Comparison of ENCODE assay signal across 11 cellular contexts in genomic region chr20:23047001-23047737, GRCh38. TPM values are rescaled to one million over a fixed set of nuclear protein-coding genes. Genes with fewer than 3 reads are reported as not detected.
DNase-seq lines count a peak whose midpoint lies in the region; TF ChIP-seq lines count a peak whose summit lies in the region.
"Had no signal": no experiment of that assay in that cellular context is flagged by ENCODE, and none has a peak within 500 bp of the region (broad histone marks: within the 10 kb centered on the region; RNA-seq: fewer than 3 reads in every experiment).

No MANE protein-coding gene starts in this region.

- TF ChIP-seq EP300 in stomach (IDR thresholded peaks at IDR 0.05) = no peak

- no peak overlapping the region for H3K4me3 Mint-ChIP-seq in activated CD4-positive, alpha-beta T cell treated with anti-CD3 and anti-CD28 coated beads, Interleukin-2, amount 10 ng/mL, durations not matched to agents 24 days and 14 days
- H3K4me3 Mint-ChIP-seq: stimulated activated naive CD8-positive, alpha-beta T cell treated with anti-CD3 and anti-CD28 coated beads, Interleukin-15, Interleukin-2, amounts not matched to agents 100 ng/mL and 50 ng/mL, for 24 hours had no signal

- H3K27me3 ChIP-seq in stomach = peaks cover 0 to 62% (median 6%) of the 10 kb centered on the region in 3 donors

- peaks cover 45 to 89% (median 64%) of the 10 kb centered on the region in 4 donors for H3K4me1 ChIP-seq in stomach

- H3K4me3 ChIP-seq in stomach = peak overlapping the region; percentile 53 to 66 (median 64)

- H3K4me1 Mint-ChIP-seq in activated CD4-positive, alpha-beta T cell treated with anti-CD3 and anti-CD28 coated beads, Interleukin-2, amount 10 ng/mL, durations not matched to agents 24 days and 14 days = peaks cover 4% of the 10 kb centered on the region

- H3K27ac ChIP-seq in stomach = peak overlapping the region; percentile 9 to 93 (median 85)

- intact Hi-C loops in stomach (cut with DNase I; ENCODE audit: low total_unique reads) = loop anchor here (5.0 kb wide), 1 partner anchor 295 kb away; no protein-coding TSS in a partner anchor
- intact Hi-C loops in activated CD4-positive, alpha-beta T cell treated with anti-CD3 and anti-CD28 coated beads, Interleukin-2, amount 10 ng/mL, durations not matched to agents 24 days and 14 days (cut with micrococcal nuclease) = no loop called here

- H3K36me3 ChIP-seq in stomach = no peaks in the 10 kb centered on the region

- no peaks in the 10 kb centered on the region for H3K9me3 ChIP-seq in stomach

- WGBS in stomach, 5 donors = 60 to 73% (median 64%) methylated on average over 13 of the region's 13 CpGs

- no peaks in the 10 kb centered on the region for H3K9me3 Mint-ChIP-seq in activated CD4-positive, alpha-beta T cell treated with anti-CD3 and anti-CD28 coated beads, Interleukin-2, amount 10 ng/mL, durations not matched to agents 24 days and 14 days
- H3K9me3 Mint-ChIP-seq: stimulated activated naive CD8-positive, alpha-beta T cell treated with anti-CD3 and anti-CD28 coated beads, Interleukin-15, Interleukin-2, amounts not matched to agents 100 ng/mL and 50 ng/mL, for 24 hours had no signal

- TF ChIP-seq CTCF in stomach (IDR thresholded peaks at IDR 0.05) = no peak

- no peak for TF ChIP-seq POLR2A in stomach (IDR thresholded peaks at IDR 0.05)

- H3K27ac Mint-ChIP-seq in activated CD4-positive, alpha-beta T cell treated with anti-CD3 and anti-CD28 coated beads, Interleukin-2, amount 10 ng/mL, durations not matched to agents 24 days and 14 days = no peak overlapping the region
- H3K27ac Mint-ChIP-seq: stimulated activated naive CD8-positive, alpha-beta T cell treated with anti-CD3 and anti-CD28 coated beads, Interleukin-15, Interleukin-2, amounts not matched to agents 100 ng/mL and 50 ng/mL, for 24 hours had no signal

- H3K27me3 Mint-ChIP-seq in activated CD4-positive, alpha-beta T cell treated with anti-CD3 and anti-CD28 coated beads, Interleukin-2, amount 10 ng/mL, durations not matched to agents 24 days and 14 days = peaks cover 58% of the 10 kb centered on the region

- H3K36me3 Mint-ChIP-seq in activated CD4-positive, alpha-beta T cell treated with anti-CD3 and anti-CD28 coated beads, Interleukin-2, amount 10 ng/mL, durations not matched to agents 24 days and 14 days (ENCODE audit: low read depth) = no peaks in the 10 kb centered on the region

- DNase-seq in NCI-H748 (lab: John Stamatoyannopoulos, UW; ENCODE audit: unreplicated experiment) (peak; percentile 82), dermis blood vessel endothelial cell (peak; percentile 27), lung microvascular endothelial cell (ENCODE audit: low read depth in 2 of 2) (peak; percentile 19 to 32), stomach (no peak), DMS53 (lab: John Stamatoyannopoulos, UW) (no peak), NCI-H2227 treated with DMSO at 0.1 percent for 48 hours (lab: John Stamatoyannopoulos, UW) (no peak)
- DNase-seq in activated CD4-positive, alpha-beta T cell treated with anti-CD3 and anti-CD28 coated beads, Interleukin-2, amount 10 ng/mL, durations not matched to agents 24 days and 14 days = no peak
- no peak for DNase-seq in stimulated activated CD4-positive, alpha-beta T cell treated with anti-CD3 and anti-CD28 coated beads, Interleukin-4, amount 100 ng/mL, for 4 hours
- DNase-seq: COR-L47, NCI-H187 had no signal

RNA-seq across cellular contexts. Expression of gene THBD, which starts 2.3 kb away (rescaled TPM):
- total RNA-seq in dermis blood vessel endothelial cell (33.4 and 34.0 TPM in 2 replicates), lung microvascular endothelial cell (3.2 and 9.2 TPM in 2 replicates), stomach (10 to 100 TPM in 4 of 5 donors, 1 to 10 TPM in 1; 2.7 to 83.5 (median 37.5) TPM)
- polyA plus RNA-seq in stomach = 10 to 100 TPM; 14.6 to 19.7 (median 18.2) TPM
- not detected in 2 replicates for total RNA-seq in activated CD4-positive, alpha-beta T cell treated with anti-CD3 and anti-CD28 coated beads, Interleukin-2, amount 10 ng/mL, durations not matched to agents 24 days and 14 days

RNA-seq across cellular contexts. Expression of gene SSTR4, which starts 12.1 kb away (rescaled TPM):
- total RNA-seq in dermis blood vessel endothelial cell = not detected in 2 replicates
- total RNA-seq in lung microvascular endothelial cell = not detected in 2 replicates
- total RNA-seq in stomach = not detected
- polyA plus RNA-seq in stomach = not detected
- total RNA-seq in activated CD4-positive, alpha-beta T cell treated with anti-CD3 and anti-CD28 coated beads, Interleukin-2, amount 10 ng/mL, durations not matched to agents 24 days and 14 days = not detected in 2 replicates

RNA-seq across cellular contexts. Expression of gene CD93, which starts 39.0 kb away (rescaled TPM):
- total RNA-seq in dermis blood vessel endothelial cell (361 and 441 TPM in 2 replicates), lung microvascular endothelial cell (20.8 and 129 TPM in 2 replicates), stomach (10 to 100 TPM in 3 of 5 donors, 1 to 10 TPM in 2; 2.9 to 63.5 (median 13.8) TPM)
- polyA plus RNA-seq in stomach = 1 to 10 TPM; 3.4 to 5.3 (median 4.1) TPM
- 1.5 and 1.7 TPM in 2 replicates for total RNA-seq in activated CD4-positive, alpha-beta T cell treated with anti-CD3 and anti-CD28 coated beads, Interleukin-2, amount 10 ng/mL, durations not matched to agents 24 days and 14 days

Comparison
In these comparisons a context has a peak if more than half of its experiments do, and no peak if none do; other contexts are left out.
1. DNase-seq: peak in NCI-H748 (single experiment), dermis blood vessel endothelial cell (single experiment) and lung microvascular endothelial cell (2 of 2); none in stomach (single experiment), DMS53 (single experiment), NCI-H2227 treated with DMSO at 0.1 percent for 48 hours (single experiment), activated CD4-positive, alpha-beta T cell treated with anti-CD3 and anti-CD28 coated beads, Interleukin-2, amount 10 ng/mL, durations not matched to agents 24 days and 14 days (single experiment) and stimulated activated CD4-positive, alpha-beta T cell treated with anti-CD3 and anti-CD28 coated beads, Interleukin-4, amount 100 ng/mL, for 4 hours (0 of 2).